13 cellular contexts compared by ENCODE assay signal in genomic region chr13:33634526-33635111, GRCh38.
A peak's percentile ranks its signal among the peaks of the same experiment; 100 is the strongest.
DNase-seq lines count a peak whose midpoint lies in the region; ATAC-seq and TF ChIP-seq lines count a peak whose summit lies in the region.
"Had no signal": no experiment of that assay in that cellular context is flagged by ENCODE, and none has a peak within 500 bp of the region (broad histone marks: within the 10 kb centered on the region; RNA-seq: fewer than 3 reads in every experiment).

No MANE protein-coding gene starts in this region.

- H2AFZ ChIP-seq in neuronal stem cell (ENCODE audit: low read length), result peak overlapping the region; percentile 53

- TF ChIP-seq CTCF in brain (conservative IDR thresholded peaks at IDR 0.05) (no peak), heart left ventricle (IDR thresholded peaks at IDR 0.05) (peak in 2 of 12 donors; percentile 12 to 31), left lung (IDR thresholded peaks at IDR 0.05) (no peak)

- H2BK5ac ChIP-seq in neuronal stem cell (ENCODE audit: low read length), result no peak overlapping the region

- peaks cover 0 to 34% (median 4%) of the 10 kb centered on the region in 12 donors for H3K4me1 ChIP-seq in heart left ventricle
- peaks cover 2 to 5% of the 10 kb centered on the region in 2 donors for H3K4me1 ChIP-seq in neuronal stem cell (ENCODE audit: control insufficient read depth in 2 of 2, insufficient read depth in 1 of 2, low read depth in 1 of 2, low read length in 2 of 2)
- H3K4me1 ChIP-seq in CD8-positive, alpha-beta memory T cell (ENCODE audit: insufficient read depth, low read length), result no peaks in the 10 kb centered on the region
- no peaks in the 10 kb centered on the region for H3K4me1 ChIP-seq in left lung

- no peaks in the 10 kb centered on the region for H3K79me1 ChIP-seq in neuronal stem cell (ENCODE audit: low read depth, low read length)

- no peak for TF ChIP-seq POLR2A in heart left ventricle (IDR thresholded peaks at IDR 0.05)

- H3K23ac ChIP-seq in neuronal stem cell (ENCODE audit: low read depth, low read length, poor library complexity), result no peak overlapping the region

- H3K27me3 ChIP-seq in heart left ventricle (no peaks in the 10 kb centered on the region), neuronal stem cell (ENCODE audit: control insufficient read depth in 3 of 3, insufficient read depth in 3 of 3, low read depth in 1 of 3, low read length in 3 of 3) (no peaks in the 10 kb centered on the region), left lung (no peaks in the 10 kb centered on the region)
- no peaks in the 10 kb centered on the region for H3K27me3 ChIP-seq in CD8-positive, alpha-beta memory T cell (ENCODE audit: insufficient read depth, low read length, poor library complexity, severe bottlenecking)
- H3K27me3 ChIP-seq: esophagus muscularis mucosa had no signal

- peaks cover 41% of the 10 kb centered on the region for H3K4me1 Mint-ChIP-seq in brain
- peaks cover 0 to 2% (median 2%) of the 10 kb centered on the region in 3 donors for H3K4me1 Mint-ChIP-seq in CD8-positive, alpha-beta memory T cell
- H3K4me1 Mint-ChIP-seq: immature natural killer cell had no signal

- 68 to 71% (median 69%) methylated on average over 10 of the region's 10 CpGs for WGBS in heart left ventricle, 4 donors
- no CpG with 5 or more reads among the region's 10 CpGs for WGBS in neuronal stem cell (ENCODE audit: extremely low coverage in 2 of 2, insufficient read length in 2 of 2, insufficient replicate concordance in 1 of 2), 2 donors

- CTCF ChIA-PET in CD8-positive, alpha-beta memory T cell (lab: Charles Lee), result no interaction called here

- POLR2A ChIA-PET in CD8-positive, alpha-beta memory T cell (lab: Charles Lee), result no interaction called here

- H3K27ac ChIP-seq in heart left ventricle (peak overlapping the region in 6 of 12 donors; percentile 25 to 64 (median 47)), neuronal stem cell (replicated peaks; ENCODE audit: low read length) (no peak overlapping the region), left lung (no peak overlapping the region)
- H3K27ac ChIP-seq in CD8-positive, alpha-beta memory T cell (ENCODE audit: low read depth, low read length), result no peak overlapping the region
- H3K27ac ChIP-seq: esophagus muscularis mucosa had no signal

- H2BK15ac ChIP-seq in neuronal stem cell (ENCODE audit: low read length), result no peak overlapping the region

- no peak overlapping the region for H3K4ac ChIP-seq in neuronal stem cell (ENCODE audit: low read length)

- DNase-seq in COLO829 (ENCODE audit: low spot score) (peak; percentile 51), heart left ventricle (peak in 1 of 5 donors; percentile 43), neuronal stem cell (ENCODE audit: low spot score) (no peak), left lung (no peak)
- DNase-seq in CD8-positive, alpha-beta memory T cell, result no peak
- DNase-seq: activated CD4-positive, alpha-beta T cell treated with anti-CD3 and anti-CD28 coated beads for 48 hours; immature natural killer cell; NCI-H2171 had no signal

- ATAC-seq in heart left ventricle (peak in 3 of 4 donors; percentile 67 to 78 (median 75)), left lung (no peak), GM18873 (IDR thresholded peaks at IDR 0.05; ENCODE audit: low FRiP score, unreplicated experiment) (no peak), GM19324 (IDR thresholded peaks at IDR 0.05; ENCODE audit: low FRiP score, unreplicated experiment) (no peak)

- no peak overlapping the region for H4K8ac ChIP-seq in neuronal stem cell (ENCODE audit: low read depth, low read length)

- no peaks in the 10 kb centered on the region for H3K9me3 ChIP-seq in heart left ventricle
- no peaks in the 10 kb centered on the region for H3K9me3 ChIP-seq in neuronal stem cell (replicated peaks in 1 of 2; ENCODE audit: control insufficient read depth in 2 of 2, insufficient read depth in 1 of 2, low read depth in 1 of 2, low read length in 2 of 2)
- no peaks in the 10 kb centered on the region for H3K9me3 ChIP-seq in CD8-positive, alpha-beta memory T cell (ENCODE audit: low read length)
- H3K9me3 ChIP-seq in left lung, result no peaks in the 10 kb centered on the region
- H3K9me3 ChIP-seq: esophagus muscularis mucosa had no signal

- H3K18ac ChIP-seq in neuronal stem cell (ENCODE audit: low read length), result no peak overlapping the region

- H3K36me3 Mint-ChIP-seq in brain, result no peaks in the 10 kb centered on the region
- H3K36me3 Mint-ChIP-seq in CD8-positive, alpha-beta memory T cell, result no peaks in the 10 kb centered on the region
- H3K36me3 Mint-ChIP-seq: immature natural killer cell had no signal

- H3K36me3 ChIP-seq in heart left ventricle, result no peaks in the 10 kb centered on the region
- H3K36me3 ChIP-seq in neuronal stem cell (replicated peaks in 1 of 2; ENCODE audit: control insufficient read depth in 2 of 2, insufficient read depth in 2 of 2, low read length in 2 of 2), result no peaks in the 10 kb centered on the region
- no peaks in the 10 kb centered on the region for H3K36me3 ChIP-seq in CD8-positive, alpha-beta memory T cell (ENCODE audit: insufficient read depth, low read length)
- no peaks in the 10 kb centered on the region for H3K36me3 ChIP-seq in left lung
- H3K36me3 ChIP-seq: esophagus muscularis mucosa had no signal

- H3K27ac Mint-ChIP-seq in brain, result peak overlapping the region in 3 of 5 experiments; percentile 38 to 73 (median 71)
- H3K27ac Mint-ChIP-seq in CD8-positive, alpha-beta memory T cell, result no peak overlapping the region
- H3K27ac Mint-ChIP-seq: activated T-helper 1 cell treated with anti-CD3 and anti-CD28 coated beads, Interleukin-12 subunit alpha, Interleukin-12 subunit beta, Interleukin-2, Interleukin-4 antibody, amounts not matched to agents 30 ng/mL and 10 ng/mL and 1 ng/mL, durations not matched to agents 14 hours and 24 hours and 36 hours; immature natural killer cell had no signal

- no peak overlapping the region for H3K9ac ChIP-seq in neuronal stem cell (ENCODE audit: low read depth, low read length, poor library complexity)

- H2BK120ac ChIP-seq in neuronal stem cell (ENCODE audit: low read depth, low read length), result no peak overlapping the region

- no peaks in the 10 kb centered on the region for H3K9me3 Mint-ChIP-seq in brain
- H3K9me3 Mint-ChIP-seq in CD8-positive, alpha-beta memory T cell, result no peaks in the 10 kb centered on the region

- H3K4me2 ChIP-seq in neuronal stem cell (ENCODE audit: insufficient read depth, low read length, poor library complexity, severe bottlenecking), result no peak overlapping the region

- no peak overlapping the region for H4K91ac ChIP-seq in neuronal stem cell (ENCODE audit: low read depth, low read length, poor library complexity)

- no peak overlapping the region for H3K14ac ChIP-seq in neuronal stem cell (ENCODE audit: low read length)

- H3K27me3 Mint-ChIP-seq in brain, result peaks cover 2% of the 10 kb centered on the region
- peaks cover 0 to 5% of the 10 kb centered on the region in 2 donors for H3K27me3 Mint-ChIP-seq in CD8-positive, alpha-beta memory T cell

- intact Hi-C loops in heart left ventricle (cut with DNase I), result loop anchor here in 2 of 10 donors (10.0 kb wide), 1 partner anchor 90 kb away; no protein-coding TSS in a partner anchor
- intact Hi-C loops in left lung (cut with DNase I), result no loop called here

- H3K4me3 Mint-ChIP-seq in brain, result no peak overlapping the region
- H3K4me3 Mint-ChIP-seq in CD8-positive, alpha-beta memory T cell, result no peak overlapping the region
- H3K4me3 Mint-ChIP-seq: activated T-helper 1 cell treated with anti-CD3 and anti-CD28 coated beads, Interleukin-12 subunit alpha, Interleukin-12 subunit beta, Interleukin-2, Interleukin-4 antibody, amounts not matched to agents 30 ng/mL and 10 ng/mL and 1 ng/mL, durations not matched to agents 14 hours and 24 hours and 36 hours; immature natural killer cell had no signal

- H3K4me3 ChIP-seq in heart left ventricle (peak overlapping the region in 3 of 12 donors; percentile 3 to 13 (median 7)), neuronal stem cell (ENCODE audit: low read length in 2 of 2) (no peak overlapping the region), left lung (no peak overlapping the region)
- no peak overlapping the region for H3K4me3 ChIP-seq in CD8-positive, alpha-beta memory T cell (ENCODE audit: low read length)
- H3K4me3 ChIP-seq: esophagus muscularis mucosa had no signal

- no peak overlapping the region for H2BK12ac ChIP-seq in neuronal stem cell (ENCODE audit: low read length)

- H2AK5ac ChIP-seq in neuronal stem cell (ENCODE audit: low read depth, low read length), result no peak overlapping the region

Comparison
In these comparisons a context has a peak if more than half of its experiments do, and no peak if none do; other contexts are left out.
1. H3K27ac Mint-ChIP-seq: peak in brain (3 of 5); none in CD8-positive, alpha-beta memory T cell (0 of 8).
2. ATAC-seq: peak in heart left ventricle (3 of 4); none in left lung (single experiment), GM18873 (single experiment) and GM19324 (single experiment).